16 cellular contexts compared by ENCODE assay signal in the genomic region with DNA sequence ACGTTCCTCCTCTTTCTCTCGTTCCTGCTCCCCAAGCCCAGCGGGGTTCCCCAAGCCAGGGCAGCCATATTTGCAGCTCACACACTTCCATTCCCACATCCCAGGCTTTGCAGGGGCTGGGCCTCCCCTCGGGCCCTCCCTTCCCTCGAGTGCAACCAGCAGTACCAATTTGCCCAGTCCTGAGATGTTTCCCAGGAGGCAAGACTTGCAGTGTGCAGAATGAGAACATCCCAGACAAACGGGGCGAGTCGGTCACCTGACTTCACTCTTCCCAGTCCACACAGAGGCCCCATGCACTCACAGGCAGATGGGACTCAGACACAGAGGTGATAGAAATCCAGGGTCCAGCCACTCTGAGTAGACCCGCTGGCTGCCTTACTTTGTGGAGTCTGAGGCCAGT. TPM values are rescaled to one million over a fixed set of nuclear protein-coding genes. Genes with fewer than 3 reads are reported as not detected.
DNase-seq lines count a peak whose midpoint lies in the region; ATAC-seq, FAIRE-seq and TF ChIP-seq lines count a peak whose summit lies in the region.
"Had no signal": no experiment of that assay in that cellular context is flagged by ENCODE, and none has a peak within 500 bp of the region (broad histone marks: within the 10 kb centered on the region; RNA-seq: fewer than 3 reads in every experiment).

No MANE protein-coding gene starts in this region.

- POLR2A ChIA-PET in activated CD8-positive, alpha-beta T cell treated with anti-CD3 and anti-CD28 coated beads for 36 hours (lab: Charles Lee): no interaction called here
- POLR2A ChIA-PET in activated CD8-positive, alpha-beta T cell treated with anti-CD3 and anti-CD28 coated beads, Interleukin-2, amount 10 ng/mL, durations not matched to agents 7 days and 5 days (lab: Charles Lee): no interaction called here
- POLR2A ChIA-PET in T-cell (lab: Charles Lee): no interaction called here

- no peak overlapping the region for H3K4me3 ChIP-seq in bronchial epithelial cell (ENCODE audit: low read depth, low read length)
- H3K4me3 ChIP-seq: Peyer's patch had no signal

- no peak overlapping the region for H3K4me3 Mint-ChIP-seq in activated CD8-positive, alpha-beta T cell treated with anti-CD3 and anti-CD28 coated beads for 36 hours
- no peak overlapping the region for H3K4me3 Mint-ChIP-seq in activated CD8-positive, alpha-beta T cell treated with anti-CD3 and anti-CD28 coated beads, Interleukin-2, amount 10 ng/mL, durations not matched to agents 7 days and 5 days
- no peak overlapping the region for H3K4me3 Mint-ChIP-seq in nephron progenitor cell
- no peak overlapping the region for H3K4me3 Mint-ChIP-seq in stimulated activated effector memory CD8-positive, alpha-beta T cell treated with anti-CD3 and anti-CD28 coated beads, Interleukin-12 subunit alpha, Interleukin-12 subunit beta, amount 100 ng/mL, for 72 hours
- H3K4me3 Mint-ChIP-seq in T-cell: no peak overlapping the region
- H3K4me3 Mint-ChIP-seq: CD14-positive monocyte had no signal

- H3K4me1 Mint-ChIP-seq in activated CD8-positive, alpha-beta T cell treated with anti-CD3 and anti-CD28 coated beads for 36 hours (ENCODE audit: low read depth): no peaks in the 10 kb centered on the region
- H3K4me1 Mint-ChIP-seq in activated CD8-positive, alpha-beta T cell treated with anti-CD3 and anti-CD28 coated beads, Interleukin-2, amount 10 ng/mL, durations not matched to agents 7 days and 5 days (ENCODE audit: low read depth): no peaks in the 10 kb centered on the region
- peaks cover 58% of the 10 kb centered on the region for H3K4me1 Mint-ChIP-seq in nephron progenitor cell
- H3K4me1 Mint-ChIP-seq in stimulated activated effector memory CD8-positive, alpha-beta T cell treated with anti-CD3 and anti-CD28 coated beads, Interleukin-12 subunit alpha, Interleukin-12 subunit beta, amount 100 ng/mL, for 72 hours: no peaks in the 10 kb centered on the region
- no peaks in the 10 kb centered on the region for H3K4me1 Mint-ChIP-seq in T-cell
- H3K4me1 Mint-ChIP-seq: CD14-positive monocyte had no signal

- peak; percentile 77 for FAIRE-seq in bronchial epithelial cell (lab: Jason Lieb, UNC)
- FAIRE-seq in GM12891 (lab: Jason Lieb, UNC): no peak

- H3K36me3 Mint-ChIP-seq in activated CD8-positive, alpha-beta T cell treated with anti-CD3 and anti-CD28 coated beads for 36 hours (ENCODE audit: low read depth): no peaks in the 10 kb centered on the region
- H3K36me3 Mint-ChIP-seq in activated CD8-positive, alpha-beta T cell treated with anti-CD3 and anti-CD28 coated beads, Interleukin-2, amount 10 ng/mL, durations not matched to agents 7 days and 5 days (ENCODE audit: low read depth): no peaks in the 10 kb centered on the region
- H3K36me3 Mint-ChIP-seq in nephron progenitor cell (ENCODE audit: low read depth): no peaks in the 10 kb centered on the region
- no peaks in the 10 kb centered on the region for H3K36me3 Mint-ChIP-seq in stimulated activated effector memory CD8-positive, alpha-beta T cell treated with anti-CD3 and anti-CD28 coated beads, Interleukin-12 subunit alpha, Interleukin-12 subunit beta, amount 100 ng/mL, for 72 hours
- no peaks in the 10 kb centered on the region for H3K36me3 Mint-ChIP-seq in T-cell
- H3K36me3 Mint-ChIP-seq: CD14-positive monocyte had no signal

- TF ChIP-seq POLR2A in GM12891 (IDR thresholded peaks at IDR 0.05; ENCODE audit: low read depth, low read length): no peak

- CTCF ChIA-PET in activated CD8-positive, alpha-beta T cell treated with anti-CD3 and anti-CD28 coated beads for 36 hours (lab: Charles Lee): interaction anchor here (1.1 kb wide), 1 partner anchor 9 kb away, joined by 3 read pairs; no protein-coding TSS in a partner anchor
- CTCF ChIA-PET in activated CD8-positive, alpha-beta T cell treated with anti-CD3 and anti-CD28 coated beads, Interleukin-2, amount 10 ng/mL, durations not matched to agents 7 days and 5 days (lab: Charles Lee): no interaction called here
- CTCF ChIA-PET in T-cell (lab: Charles Lee): no interaction called here

- H3K27me3 ChIP-seq in bronchial epithelial cell (ENCODE audit: control insufficient read depth, insufficient read depth, low read length): peaks cover 2% of the 10 kb centered on the region
- H3K27me3 ChIP-seq: Peyer's patch had no signal

- no peak for ATAC-seq in activated CD8-positive, alpha-beta T cell treated with anti-CD3 and anti-CD28 coated beads for 36 hours
- ATAC-seq in activated CD8-positive, alpha-beta T cell treated with anti-CD3 and anti-CD28 coated beads, Interleukin-2, amount 10 ng/mL, durations not matched to agents 7 days and 5 days: no peak
- ATAC-seq in stimulated activated effector memory CD8-positive, alpha-beta T cell treated with anti-CD3 and anti-CD28 coated beads, Interleukin-12 subunit alpha, Interleukin-12 subunit beta, amount 100 ng/mL, for 72 hours: no peak
- no peak for ATAC-seq in HG03139 (IDR thresholded peaks at IDR 0.05; ENCODE audit: unreplicated experiment)
- ATAC-seq in T-cell (replicated peaks in 1 of 4): no peak

- H3K27ac Mint-ChIP-seq in activated CD8-positive, alpha-beta T cell treated with anti-CD3 and anti-CD28 coated beads for 36 hours: peak overlapping the region; percentile 42
- H3K27ac Mint-ChIP-seq in activated CD8-positive, alpha-beta T cell treated with anti-CD3 and anti-CD28 coated beads, Interleukin-2, amount 10 ng/mL, durations not matched to agents 7 days and 5 days: no peak overlapping the region
- H3K27ac Mint-ChIP-seq in nephron progenitor cell (peak overlapping the region; percentile 69), T-cell (no peak overlapping the region)
- H3K27ac Mint-ChIP-seq in stimulated activated effector memory CD8-positive, alpha-beta T cell treated with anti-CD3 and anti-CD28 coated beads, Interleukin-12 subunit alpha, Interleukin-12 subunit beta, amount 100 ng/mL, for 72 hours: peak overlapping the region; percentile 54
- H3K27ac Mint-ChIP-seq: CD14-positive monocyte had no signal

- no peaks in the 10 kb centered on the region for H3K36me3 ChIP-seq in bronchial epithelial cell (ENCODE audit: control insufficient read depth, insufficient read depth, low read length)
- H3K36me3 ChIP-seq: Peyer's patch had no signal

- H3K27me3 Mint-ChIP-seq in activated CD8-positive, alpha-beta T cell treated with anti-CD3 and anti-CD28 coated beads for 36 hours: no peaks in the 10 kb centered on the region
- H3K27me3 Mint-ChIP-seq in activated CD8-positive, alpha-beta T cell treated with anti-CD3 and anti-CD28 coated beads, Interleukin-2, amount 10 ng/mL, durations not matched to agents 7 days and 5 days (ENCODE audit: low read depth): peaks cover 3% of the 10 kb centered on the region
- H3K27me3 Mint-ChIP-seq in nephron progenitor cell (ENCODE audit: low read depth, poor library complexity) (peaks cover 12% of the 10 kb centered on the region), T-cell (no peaks in the 10 kb centered on the region)

- no peak for TF ChIP-seq CTCF in activated CD8-positive, alpha-beta T cell treated with anti-CD3 and anti-CD28 coated beads for 36 hours (IDR thresholded peaks at IDR 0.05)
- TF ChIP-seq CTCF in bronchial epithelial cell (IDR thresholded peaks at IDR 0.05; ENCODE audit: insufficient read depth, low read length, severe bottlenecking) (no peak), nephron progenitor cell (IDR thresholded peaks at IDR 0.05) (no peak)

- no peak for DNase-seq in activated CD8-positive, alpha-beta T cell treated with anti-CD3 and anti-CD28 coated beads for 36 hours
- no peak for DNase-seq in activated CD8-positive, alpha-beta T cell treated with anti-CD3 and anti-CD28 coated beads, Interleukin-2, amount 10 ng/mL, durations not matched to agents 7 days and 5 days
- DNase-seq in bronchial epithelial cell (ENCODE audit: low read depth) (no peak), nephron progenitor cell (no peak), GM12891 (ENCODE audit: insufficient read length, low spot score) (no peak), T-cell (no peak)
- DNase-seq in stimulated activated effector memory CD8-positive, alpha-beta T cell treated with anti-CD3 and anti-CD28 coated beads, Interleukin-12 subunit alpha, Interleukin-12 subunit beta, amount 100 ng/mL, for 72 hours (ENCODE audit: low spot score in 2 of 2): no peak
- DNase-seq: DMS79 treated with DMSO at 0.1 percent for 48 hours, H7, KBM-7, NCI-H1105, NCI-H226, NCI-H524, Peyer's patch had no signal

- intact Hi-C loops in activated CD8-positive, alpha-beta T cell treated with anti-CD3 and anti-CD28 coated beads for 36 hours (cut with micrococcal nuclease): no loop called here

- H3K9me3 Mint-ChIP-seq in activated CD8-positive, alpha-beta T cell treated with anti-CD3 and anti-CD28 coated beads for 36 hours: no peaks in the 10 kb centered on the region
- H3K9me3 Mint-ChIP-seq in activated CD8-positive, alpha-beta T cell treated with anti-CD3 and anti-CD28 coated beads, Interleukin-2, amount 10 ng/mL, durations not matched to agents 7 days and 5 days (ENCODE audit: insufficient read depth): no peaks in the 10 kb centered on the region
- H3K9me3 Mint-ChIP-seq in nephron progenitor cell: no peaks in the 10 kb centered on the region
- H3K9me3 Mint-ChIP-seq in stimulated activated effector memory CD8-positive, alpha-beta T cell treated with anti-CD3 and anti-CD28 coated beads, Interleukin-12 subunit alpha, Interleukin-12 subunit beta, amount 100 ng/mL, for 72 hours: no peaks in the 10 kb centered on the region
- no peaks in the 10 kb centered on the region for H3K9me3 Mint-ChIP-seq in T-cell

TF ChIP-seq in GM12891, 5 proteins besides CTCF, POLR2A, EP300 and RAD21:
- no peak for TF ChIP-seq SPI1 (IDR thresholded peaks at IDR 0.05; ENCODE audit: low read depth, low read length)
- no peak for TF ChIP-seq POLR2AphosphoS5 (IDR thresholded peaks at IDR 0.05; ENCODE audit: low read depth, low read length)
- no peak for TF ChIP-seq PAX5 (IDR thresholded peaks at IDR 0.05; ENCODE audit: insufficient read depth, low read length, severe bottlenecking)
- TF ChIP-seq TAF1 (IDR thresholded peaks at IDR 0.05; ENCODE audit: low read depth, low read length): no peak
- TF ChIP-seq POU2F2 (IDR thresholded peaks at IDR 0.05; ENCODE audit: low read depth, low read length): no peak

RNA-seq across cellular contexts. Expression of gene SLC6A6, which starts 56.2 kb away (rescaled TPM):
- 10 to 100 TPM; 43.4 to 48.8 TPM for total RNA-seq in activated CD8-positive, alpha-beta T cell treated with anti-CD3 and anti-CD28 coated beads for 36 hours
- 10 to 100 TPM; 36.8 to 37.9 TPM for total RNA-seq in activated CD8-positive, alpha-beta T cell treated with anti-CD3 and anti-CD28 coated beads, Interleukin-2, amount 10 ng/mL, durations not matched to agents 7 days and 5 days
- 4.6 and 13.2 TPM in 2 replicates for total RNA-seq in bronchial epithelial cell
- polyA plus RNA-seq in GM12891 (2012; ENCODE audit: low read depth, missing spikeins): 10.0 TPM
- 10 to 100 TPM; 49.3 to 72.5 (median 63.6) TPM for total RNA-seq in T-cell

Comparison
In these comparisons a context has a peak if more than half of its experiments do, and no peak if none do; other contexts are left out.
1. H3K27ac Mint-ChIP-seq: peak in activated CD8-positive, alpha-beta T cell treated with anti-CD3 and anti-CD28 coated beads for 36 hours (single experiment), nephron progenitor cell (single experiment) and stimulated activated effector memory CD8-positive, alpha-beta T cell treated with anti-CD3 and anti-CD28 coated beads, Interleukin-12 subunit alpha, Interleukin-12 subunit beta, amount 100 ng/mL, for 72 hours (single experiment); none in activated CD8-positive, alpha-beta T cell treated with anti-CD3 and anti-CD28 coated beads, Interleukin-2, amount 10 ng/mL, durations not matched to agents 7 days and 5 days (single experiment) and T-cell (0 of 2).